In the genomic region with DNA sequence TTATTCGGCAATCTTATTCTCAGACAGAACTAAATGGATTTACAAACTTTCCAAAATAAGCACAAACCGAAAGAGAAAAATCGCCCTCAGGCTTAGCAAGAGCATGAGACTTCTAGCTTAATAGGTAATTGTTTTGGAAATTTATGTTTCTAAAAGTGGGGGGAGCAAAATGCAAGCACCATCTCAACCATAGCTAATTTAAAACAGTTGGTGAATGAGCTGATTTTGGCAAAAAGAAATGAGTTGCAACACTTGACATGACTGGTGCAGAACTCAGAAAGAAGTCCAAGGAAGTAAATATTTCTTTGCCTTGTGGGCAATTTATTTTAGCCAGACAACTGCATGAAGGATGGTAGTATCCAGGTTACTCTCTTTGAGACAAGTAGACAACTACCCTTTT, we compare ENCODE assay signal across 18 cellular contexts.
DNase-seq lines count a peak whose midpoint lies in the region; ATAC-seq and TF ChIP-seq lines count a peak whose summit lies in the region.
"Had no signal": no experiment of that assay in that cellular context is flagged by ENCODE, and none has a peak within 500 bp of the region (broad histone marks: within the 10 kb centered on the region; RNA-seq: fewer than 3 reads in every experiment).

No MANE protein-coding gene starts in this region.

- no peaks in the 10 kb centered on the region for H4K20me1 ChIP-seq in GM23248 (ENCODE audit: insufficient read depth)

- H3K36me3 ChIP-seq in GM23248 (ENCODE audit: low read depth): no peaks in the 10 kb centered on the region
- H3K36me3 ChIP-seq in SJCRH30: no peaks in the 10 kb centered on the region
- H3K36me3 ChIP-seq in uterus: no peaks in the 10 kb centered on the region
- H3K36me3 ChIP-seq: left lung, right lobe of liver, thoracic aorta had no signal

- H3K4me3 ChIP-seq in GM23248: peak overlapping the region; percentile 49
- H3K4me3 ChIP-seq in SJCRH30: no peak overlapping the region
- H3K4me3 ChIP-seq in fibroblast of mammary gland (ENCODE audit: control insufficient read depth, low read depth, low read length): no peak overlapping the region
- H3K4me3 ChIP-seq in uterus: peak overlapping the region; percentile 8 to 11
- H3K4me3 ChIP-seq: body of pancreas, left lung, right lobe of liver, thoracic aorta had no signal

- in situ Hi-C loops in GM23248 (cut with MboI): no loop called here

- H3K27ac ChIP-seq in GM23248: peak overlapping the region; percentile 17
- H3K27ac ChIP-seq in SJCRH30: peak overlapping the region; percentile 39
- H3K27ac ChIP-seq in uterus: peak overlapping the region; percentile 69 to 76
- H3K27ac ChIP-seq: body of pancreas, left lung, right lobe of liver, thoracic aorta had no signal

- no peak for TF ChIP-seq POLR2A in uterus (IDR thresholded peaks at IDR 0.05)

- peak; percentile 76 for DNase-seq in GM23248
- DNase-seq in SJCRH30: peak in 1 of 2 experiments; percentile 26
- DNase-seq in fibroblast of mammary gland (ENCODE audit: low read depth): peak; percentile 90
- peak in 1 of 2 donors; percentile 21 for DNase-seq in uterus
- DNase-seq in SK-N-DZ (ENCODE audit: low spot score): no peak
- DNase-seq: activated CD4-positive, alpha-beta T cell treated with anti-CD3 and anti-CD28 coated beads for 36 hours; body of pancreas; CD4-positive, alpha-beta T cell; DMS79 treated with DMSO at 0.1 percent for 48 hours; KBM-7; left lung; NCI-H1417; nucleus accumbens; right lobe of liver; SHP77 had no signal

- H3F3A ChIP-seq in GM23248 (ENCODE audit: insufficient read depth): peaks cover 12% of the 10 kb centered on the region; the same call in 1 of the 2 replicates

- peak overlapping the region; percentile 78 for H3K4me2 ChIP-seq in GM23248 (ENCODE audit: unreplicated experiment)

- H3K9ac ChIP-seq in GM23248: peak overlapping the region; percentile 16

- TF ChIP-seq CTCF in fibroblast of mammary gland (conservative IDR thresholded peaks at IDR 0.05; ENCODE audit: control insufficient read depth, insufficient read depth, low read depth, low read length) (no peak), uterus (IDR thresholded peaks at IDR 0.05) (no peak)

- H3K27me3 ChIP-seq in GM23248 (replicated peaks; ENCODE audit: insufficient read depth) (no peaks in the 10 kb centered on the region), SJCRH30 (no peaks in the 10 kb centered on the region; the same call in 1 of the 2 replicates), uterus (no peaks in the 10 kb centered on the region)
- H3K27me3 ChIP-seq: body of pancreas, left lung, right lobe of liver had no signal

- intact Hi-C loops in uterus (cut with DNase I; ENCODE audit: low total_unique reads): no loop called here

- no peaks in the 10 kb centered on the region for H3K79me2 ChIP-seq in GM23248 (ENCODE audit: insufficient read depth)

- no peaks in the 10 kb centered on the region for H3K9me2 ChIP-seq in GM23248 (ENCODE audit: insufficient read depth)

- ATAC-seq in GM19463 (IDR thresholded peaks at IDR 0.05; ENCODE audit: unreplicated experiment): no peak
- no peak for ATAC-seq in GM18909 (IDR thresholded peaks at IDR 0.05; ENCODE audit: poor library complexity, unreplicated experiment)
- ATAC-seq: activated CD4-positive, alpha-beta T cell treated with anti-CD3 and anti-CD28 coated beads for 36 hours; body of pancreas; left lung; right lobe of liver had no signal

- peaks cover 10% of the 10 kb centered on the region for H3K4me1 ChIP-seq in GM23248 (ENCODE audit: insufficient read depth)
- H3K4me1 ChIP-seq in SJCRH30: 0 out of 2 replicates have a peak, but pooled peaks cover 2% of the 10 kb centered on the region
- peaks cover 0 to 13% of the 10 kb centered on the region in 2 donors for H3K4me1 ChIP-seq in uterus
- H3K4me1 ChIP-seq: body of pancreas, left lung, right lobe of liver had no signal

- WGBS in GM23248 (ENCODE audit: low coverage in 1 of 2, low lambda C conversion rate in 2 of 2, missing lambda C conversion rate in 2 of 2), 2 experiments: 4% methylated on average over 3 of the region's 3 CpGs

- H2AFZ ChIP-seq in GM23248: peak overlapping the region; percentile 32

- H3K9me3 ChIP-seq in GM23248 (ENCODE audit: low read depth) (no peaks in the 10 kb centered on the region), SJCRH30 (replicated peaks) (0 out of 2 replicates have a peak, but pooled peaks cover 2% of the 10 kb centered on the region), uterus (no peaks in the 10 kb centered on the region)
- H3K9me3 ChIP-seq: body of pancreas, left lung, right lobe of liver, thoracic aorta had no signal

Comparison
In these comparisons a context has a peak if more than half of its experiments do, and no peak if none do; other contexts are left out.
1. H3K27ac ChIP-seq: peak in every context shown above with its lines; median percentile 72 in uterus; 39 in SJCRH30; 17 in GM23248.
2. H3K4me3 ChIP-seq: peak in GM23248 (single experiment) and uterus (2 of 2); none in SJCRH30 (single experiment) and fibroblast of mammary gland (single experiment).